Comparison of ENCODE assay signal across 8 cellular contexts in the genomic region with DNA sequence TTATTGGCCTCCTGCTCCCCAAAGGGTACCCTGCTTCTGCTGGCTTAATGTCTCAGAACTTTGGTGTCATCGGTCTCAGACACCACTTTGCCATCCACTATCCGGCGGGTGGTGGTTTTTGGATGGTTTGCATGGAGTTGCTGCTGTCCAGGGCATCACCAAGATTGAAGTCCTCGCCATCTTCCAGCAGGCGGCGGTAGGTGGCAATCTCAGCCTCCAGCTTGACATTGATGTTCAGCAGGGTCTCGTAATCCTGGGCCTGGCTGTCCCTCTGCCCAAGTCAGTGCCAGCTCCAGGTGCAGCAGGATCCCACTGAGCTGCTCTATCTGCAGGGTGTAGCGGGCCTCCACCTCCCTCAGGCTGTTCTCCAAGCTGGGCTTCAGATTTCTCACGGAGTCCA. TPM values are rescaled to one million over a fixed set of nuclear protein-coding genes. Genes with fewer than 3 reads are reported as not detected.
A peak's percentile ranks its signal among the peaks of the same experiment; 100 is the strongest.
DNase-seq lines count a peak whose midpoint lies in the region; ATAC-seq, FAIRE-seq and TF ChIP-seq lines count a peak whose summit lies in the region.
"Not testable (repeated sequence)": the region's sequence is repeated elsewhere in the genome, so short reads cannot be mapped to it uniquely, and the experiment has no call there.

No MANE protein-coding gene starts in this region.

- not testable (repeated sequence) for H3K36me3 Mint-ChIP-seq in CD8-positive, alpha-beta T cell; activated CD8-positive, alpha-beta T cell treated with anti-CD3 and anti-CD28 coated beads for 36 hours (ENCODE audit: low read depth)

- H3K4me3 Mint-ChIP-seq in CD8-positive, alpha-beta T cell; activated CD8-positive, alpha-beta T cell treated with anti-CD3 and anti-CD28 coated beads for 36 hours: not testable (repeated sequence)

- intact Hi-C loops in CD8-positive, alpha-beta T cell (cut with DNase I, micrococcal nuclease) = loop anchor here (1.0 kb wide), 3 partner anchors 54 to 105 kb away; a partner anchor contains a TSS
- intact Hi-C loops in activated CD8-positive, alpha-beta T cell treated with anti-CD3 and anti-CD28 coated beads for 36 hours (cut with micrococcal nuclease) = loop anchor here (5.0 kb wide), 1 partner anchor 105 kb away; no protein-coding TSS in a partner anchor
- intact Hi-C loops in body of pancreas (cut with DNase I); right cardiac atrium (cut with DNase I): not testable (repeated sequence)

- not testable (repeated sequence) for H3K27me3 ChIP-seq in CD8-positive, alpha-beta T cell (ENCODE audit: insufficient read depth, low read length); Peyer's patch; body of pancreas; right cardiac atrium (ENCODE audit: control insufficient read depth, insufficient read depth)

- H3K4me3 ChIP-seq in CD8-positive, alpha-beta T cell (ENCODE audit: low read depth, low read length); Peyer's patch; body of pancreas; right cardiac atrium (ENCODE audit: low read length): not testable (repeated sequence)

- CTCF ChIA-PET in CD8-positive, alpha-beta T cell (lab: Charles Lee) = interaction anchor here (0.7 to 3.7 kb wide), 16 partner anchors 10 to 333 kb away, joined by 3 to 27 read pairs (median 4); a partner anchor contains a TSS
- CTCF ChIA-PET in activated CD8-positive, alpha-beta T cell treated with anti-CD3 and anti-CD28 coated beads for 36 hours (lab: Charles Lee) = interaction anchor here (0.7 to 3.1 kb wide), 18 partner anchors 9 to 245 kb away, joined by 3 to 38 read pairs (median 5); a partner anchor contains a TSS

- not testable (repeated sequence) for TF ChIP-seq POLR2A in Peyer's patch (IDR thresholded peaks at IDR 0.05); body of pancreas (IDR thresholded peaks at IDR 0.05)

- H3K9me3 Mint-ChIP-seq in CD8-positive, alpha-beta T cell; activated CD8-positive, alpha-beta T cell treated with anti-CD3 and anti-CD28 coated beads for 36 hours: not testable (repeated sequence)

- DNase-seq in CD8-positive, alpha-beta T cell = peak; percentile 23 to 81 (median 59)
- DNase-seq in HTR-8/SVneo (ENCODE audit: insufficient read length, low spot score) = not testable (repeated sequence)
- peak in 2 of 3 donors; percentile 66 to 74 for DNase-seq in Peyer's patch
- DNase-seq in activated CD8-positive, alpha-beta T cell treated with anti-CD3 and anti-CD28 coated beads for 36 hours = peak; percentile 77
- DNase-seq in body of pancreas = peak; percentile 32 to 66 (median 61)
- peak in 2 of 3 donors; percentile 50 to 58 for DNase-seq in right cardiac atrium
- DNase-seq in pons (ENCODE audit: low spot score) = peak; percentile 53
- DNase-seq in stimulated activated CD8-positive, alpha-beta memory T cell treated with anti-CD3 and anti-CD28 coated beads, Interleukin-4, amount 100 ng/mL, for 24 hours (ENCODE audit: low read depth) = peak; percentile 56

- H3K27ac Mint-ChIP-seq in CD8-positive, alpha-beta T cell; activated CD8-positive, alpha-beta T cell treated with anti-CD3 and anti-CD28 coated beads for 36 hours: not testable (repeated sequence)

- H3K27me3 Mint-ChIP-seq in CD8-positive, alpha-beta T cell (ENCODE audit: low read depth) = peaks cover 19% of the 10 kb centered on the region
- H3K27me3 Mint-ChIP-seq in activated CD8-positive, alpha-beta T cell treated with anti-CD3 and anti-CD28 coated beads for 36 hours = not testable (repeated sequence)

- peak; percentile 49 for FAIRE-seq in HTR-8/SVneo (lab: Jason Lieb, UNC)

- not testable (repeated sequence) for H3K36me3 ChIP-seq in CD8-positive, alpha-beta T cell (ENCODE audit: insufficient read depth, low read length); Peyer's patch; body of pancreas (replicated peaks in 1 of 2; ENCODE audit: insufficient read depth in 1 of 2, low read depth in 2 of 2)

- H3K9me3 ChIP-seq in CD8-positive, alpha-beta T cell (ENCODE audit: low read length); Peyer's patch; body of pancreas; right cardiac atrium (ENCODE audit: control insufficient read depth, low read length): not testable (repeated sequence)

- WGBS in body of pancreas, 2 donors = 18 to 47% methylated on average over 5 to 9 of the region's 9 CpGs
- 68% methylated on average over 9 of the region's 9 CpGs for WGBS in right cardiac atrium

- H3K4me1 ChIP-seq in CD8-positive, alpha-beta T cell (ENCODE audit: insufficient read depth, low read length); Peyer's patch; body of pancreas; right cardiac atrium (ENCODE audit: control insufficient read depth, insufficient read depth, low read length): not testable (repeated sequence)

- not testable (repeated sequence) for H3K4me1 Mint-ChIP-seq in CD8-positive, alpha-beta T cell (ENCODE audit: low read depth); activated CD8-positive, alpha-beta T cell treated with anti-CD3 and anti-CD28 coated beads for 36 hours (ENCODE audit: low read depth)

- ATAC-seq in CD8-positive, alpha-beta T cell; activated CD8-positive, alpha-beta T cell treated with anti-CD3 and anti-CD28 coated beads for 36 hours; body of pancreas; right cardiac atrium: not testable (repeated sequence)

- H3K27ac ChIP-seq in CD8-positive, alpha-beta T cell (ENCODE audit: low read depth, low read length); Peyer's patch; body of pancreas; right cardiac atrium (ENCODE audit: low read length): not testable (repeated sequence)

- POLR2A ChIA-PET in CD8-positive, alpha-beta T cell (lab: Charles Lee) = interaction anchor here (1.8 kb wide), 1 partner anchor 54 kb away, joined by 10 read pairs; a partner anchor contains a TSS
- POLR2A ChIA-PET in activated CD8-positive, alpha-beta T cell treated with anti-CD3 and anti-CD28 coated beads for 36 hours (lab: Charles Lee) = interaction anchor here (1.1 to 1.9 kb wide), 2 partner anchors 9 to 55 kb away, joined by 4 to 8 read pairs; a partner anchor contains a TSS

- peak; percentile 12 for TF ChIP-seq CTCF in CD8-positive, alpha-beta T cell (IDR thresholded peaks at IDR 0.05)
- TF ChIP-seq CTCF in Peyer's patch (IDR thresholded peaks at IDR 0.05) (peak in 3 of 6 experiments; percentile 17 to 34 (median 27)), body of pancreas (IDR thresholded peaks at IDR 0.05) (peak in 4 of 7 experiments; percentile 17 to 41 (median 27))
- peak; percentile 31 for TF ChIP-seq CTCF in activated CD8-positive, alpha-beta T cell treated with anti-CD3 and anti-CD28 coated beads for 36 hours (IDR thresholded peaks at IDR 0.05)

RNA-seq across cellular contexts. Expression of a gene that starts 9.1 kb away (rescaled TPM):
- total RNA-seq in CD8-positive, alpha-beta T cell = 1 to 10 TPM in 1 of 2 experiments, under 1 TPM in 1; 0.92 to 1.1 TPM
- total RNA-seq in Peyer's patch (1 to 10 TPM; 1.4 to 4.1 (median 2.1) TPM), body of pancreas (1 to 10 TPM; 3.6 to 6.6 TPM), right cardiac atrium (10 to 100 TPM; 33.2 to 63.6 (median 50.4) TPM)
- 1 to 10 TPM; 1.5 to 1.9 TPM for total RNA-seq in activated CD8-positive, alpha-beta T cell treated with anti-CD3 and anti-CD28 coated beads for 36 hours
- 36.6 TPM for polyA plus RNA-seq in right cardiac atrium

RNA-seq across cellular contexts. Expression of a gene that starts 28.3 kb away (rescaled TPM):
- not detected for total RNA-seq in CD8-positive, alpha-beta T cell
- total RNA-seq in Peyer's patch (not detected), body of pancreas (not detected), right cardiac atrium (1 to 10 TPM; 3.3 to 5.1 (median 3.7) TPM)
- total RNA-seq in activated CD8-positive, alpha-beta T cell treated with anti-CD3 and anti-CD28 coated beads for 36 hours = not detected
- 5.2 TPM for polyA plus RNA-seq in right cardiac atrium

RNA-seq across cellular contexts. Expression of a gene that starts 54.0 kb away (rescaled TPM):
- 1,000 to 10,000 TPM; 4,188 to 4,224 TPM for total RNA-seq in CD8-positive, alpha-beta T cell
- 100 to 1,000 TPM; 258 to 541 (median 430) TPM for total RNA-seq in Peyer's patch
- 1,000 to 10,000 TPM; 2,861 to 2,981 TPM for total RNA-seq in activated CD8-positive, alpha-beta T cell treated with anti-CD3 and anti-CD28 coated beads for 36 hours
- total RNA-seq in body of pancreas = 1,000 to 10,000 TPM in 1 of 2 donors, 100 to 1,000 TPM in 1; 396 to 1,369 TPM
- 1,000 to 10,000 TPM in 3 of 4 donors, 100 to 1,000 TPM in 1; 993 to 1,089 (median 1,033) TPM for total RNA-seq in right cardiac atrium
- 1,539 TPM for polyA plus RNA-seq in right cardiac atrium

Comparison
In these comparisons a context has a peak if more than half of its experiments do, and no peak if none do; other contexts are left out.
1. RNA of a gene that starts 9.1 kb away (total RNA-seq): 33.2 to 63.6 TPM in right cardiac atrium; 3.6 to 6.6 TPM in body of pancreas, 1.4 to 4.1 TPM in Peyer's patch, 1.5 to 1.9 TPM in activated CD8-positive, alpha-beta T cell treated with anti-CD3 and anti-CD28 coated beads for 36 hours and 0.92 to 1.1 TPM in CD8-positive, alpha-beta T cell; every median in the first group is over 4 times any median in the second.
2. RNA of a gene that starts 28.3 kb away (total RNA-seq): 3.3 to 5.1 TPM in right cardiac atrium; not detected in CD8-positive, alpha-beta T cell, not detected in Peyer's patch, not detected in activated CD8-positive, alpha-beta T cell treated with anti-CD3 and anti-CD28 coated beads for 36 hours and not detected in body of pancreas; every median in the first group is over 4 times any median in the second.